In the genomic region with DNA sequence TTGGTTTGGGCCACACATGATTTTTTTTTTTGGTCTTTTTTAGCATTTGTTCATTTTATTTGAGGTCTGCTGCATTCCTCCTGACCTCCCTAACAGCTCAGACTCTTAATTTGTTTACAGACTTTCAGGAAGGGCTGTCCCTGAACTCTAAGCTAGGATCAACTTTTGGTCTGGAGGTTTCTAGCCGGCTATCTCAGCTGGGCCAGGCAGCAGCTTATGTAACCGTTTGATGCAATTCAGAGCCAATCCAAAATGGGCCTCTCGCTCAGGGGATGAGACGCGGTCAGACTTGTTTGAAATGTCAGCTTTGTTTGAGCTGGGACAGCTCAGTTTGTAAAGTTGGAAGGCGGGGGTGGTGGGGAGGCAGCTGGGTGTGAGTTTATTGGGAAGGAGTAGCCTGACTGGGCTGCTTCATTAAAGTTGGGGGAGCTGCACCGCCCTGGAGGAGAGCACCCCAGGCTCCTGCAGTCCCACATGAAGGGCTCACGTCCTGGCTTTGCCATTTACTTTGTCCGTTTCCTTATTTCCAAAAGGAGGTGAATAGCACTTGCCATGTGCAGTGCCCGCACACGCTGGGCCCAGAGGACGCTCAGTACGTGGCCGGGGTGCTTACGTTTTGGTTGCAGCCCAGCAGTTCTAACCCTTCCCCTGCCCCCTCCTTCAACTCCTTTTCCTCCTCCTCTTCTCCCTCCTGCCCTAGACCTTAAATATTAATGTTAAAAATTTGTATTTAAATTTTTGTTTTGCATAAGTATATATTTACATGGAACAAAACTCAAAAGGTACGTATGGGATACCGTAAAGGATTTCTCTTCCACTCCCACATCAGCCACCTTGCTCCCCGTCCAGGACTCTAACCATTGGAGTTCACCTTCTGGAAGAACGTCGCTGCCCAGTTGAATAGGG, we compare ENCODE assay signal across 8 cellular contexts.
DNase-seq lines count a peak whose midpoint lies in the region; ATAC-seq and TF ChIP-seq lines count a peak whose summit lies in the region.

No MANE protein-coding gene starts in this region.

- H3K9me2 ChIP-seq in GM23248 (ENCODE audit: insufficient read depth), result no peaks in the 10 kb centered on the region

- H3K79me2 ChIP-seq in GM23248 (ENCODE audit: insufficient read depth), result no peaks in the 10 kb centered on the region

- H4K20me1 ChIP-seq in GM23248 (ENCODE audit: insufficient read depth), result no peaks in the 10 kb centered on the region; the same call in 1 of the 2 replicates

- H3K27me3 ChIP-seq in GM23248 (replicated peaks; ENCODE audit: insufficient read depth), result no peaks in the 10 kb centered on the region
- H3K27me3 ChIP-seq in rectal smooth muscle tissue (ENCODE audit: control insufficient read depth, insufficient read depth, low read length), result no peaks in the 10 kb centered on the region

- H3K4me2 ChIP-seq in GM23248 (ENCODE audit: unreplicated experiment), result no peak overlapping the region

- no peak for TF ChIP-seq CTCF in astrocyte of the spinal cord (IDR thresholded peaks at IDR 0.05; ENCODE audit: low read depth, low read length)

- H3K36me3 ChIP-seq in GM23248 (ENCODE audit: low read depth) (no peaks in the 10 kb centered on the region), rectal smooth muscle tissue (ENCODE audit: control insufficient read depth, insufficient read depth, low read length) (no peaks in the 10 kb centered on the region)

- WGBS in GM23248 (ENCODE audit: low coverage in 1 of 2, low lambda C conversion rate in 2 of 2, missing lambda C conversion rate in 2 of 2), 2 experiments, result 85 to 88% methylated on average over 20 of the region's 20 CpGs

- H3K9me3 ChIP-seq in GM23248 (ENCODE audit: low read depth), result no peaks in the 10 kb centered on the region

- in situ Hi-C loops in GM23248 (cut with MboI) (loop anchor here (10.0 kb wide), 1 partner anchor 707 kb away; a partner anchor contains a TSS), astrocyte of the spinal cord (cut with HindIII; ENCODE audit: low sequenced_read_pairs) (no loop called here)

- H3K9ac ChIP-seq in GM23248 (no peak overlapping the region), rectal smooth muscle tissue (ENCODE audit: low read length) (no peak overlapping the region)

- peak; percentile 34 for DNase-seq in GM23248
- peak; percentile 45 for DNase-seq in astrocyte of the spinal cord (ENCODE audit: low read depth, low spot score)
- peak; percentile 55 to 64 for DNase-seq in hippocampal formation (lab: John Stamatoyannopoulos, UW)
- no peak for DNase-seq in NCI-H2196 treated with DMSO at 0.1 percent for 48 hours (lab: John Stamatoyannopoulos, UW; ENCODE audit: unreplicated experiment)
- DNase-seq in GF-D8 (lab: John Stamatoyannopoulos, UW), result no peak

- no peak overlapping the region for H3K4me3 ChIP-seq in GM23248
- no peak overlapping the region for H3K4me3 ChIP-seq in astrocyte of the spinal cord (ENCODE audit: low read depth, low read length)
- no peak overlapping the region for H3K4me3 ChIP-seq in rectal smooth muscle tissue (ENCODE audit: low read length)

- H3K4me1 ChIP-seq in GM23248 (ENCODE audit: insufficient read depth) (peaks cover 14% of the 10 kb centered on the region), rectal smooth muscle tissue (ENCODE audit: control insufficient read depth, insufficient read depth, low read length) (peaks cover 30% of the 10 kb centered on the region)

- ATAC-seq in GM21528 (IDR thresholded peaks at IDR 0.05; ENCODE audit: low FRiP score, unreplicated experiment), result no peak
- ATAC-seq in HG03108 (IDR thresholded peaks at IDR 0.05; ENCODE audit: unreplicated experiment), result no peak

- H3F3A ChIP-seq in GM23248 (ENCODE audit: insufficient read depth), result peaks cover 15% of the 10 kb centered on the region; the same call in 1 of the 2 replicates

- H3K27ac ChIP-seq in GM23248, result no peak overlapping the region
- H3K27ac ChIP-seq in rectal smooth muscle tissue (ENCODE audit: low read depth, low read length), result peak overlapping the region; percentile 42

- H2AFZ ChIP-seq in GM23248, result no peak overlapping the region

Comparison
In these comparisons a context has a peak if more than half of its experiments do, and no peak if none do; other contexts are left out.
1. DNase-seq: peak in GM23248 (single experiment), astrocyte of the spinal cord (single experiment) and hippocampal formation (2 of 2); none in NCI-H2196 treated with DMSO at 0.1 percent for 48 hours (single experiment) and GF-D8 (single experiment).